8 cellular contexts compared by ENCODE assay signal in the genomic region with DNA sequence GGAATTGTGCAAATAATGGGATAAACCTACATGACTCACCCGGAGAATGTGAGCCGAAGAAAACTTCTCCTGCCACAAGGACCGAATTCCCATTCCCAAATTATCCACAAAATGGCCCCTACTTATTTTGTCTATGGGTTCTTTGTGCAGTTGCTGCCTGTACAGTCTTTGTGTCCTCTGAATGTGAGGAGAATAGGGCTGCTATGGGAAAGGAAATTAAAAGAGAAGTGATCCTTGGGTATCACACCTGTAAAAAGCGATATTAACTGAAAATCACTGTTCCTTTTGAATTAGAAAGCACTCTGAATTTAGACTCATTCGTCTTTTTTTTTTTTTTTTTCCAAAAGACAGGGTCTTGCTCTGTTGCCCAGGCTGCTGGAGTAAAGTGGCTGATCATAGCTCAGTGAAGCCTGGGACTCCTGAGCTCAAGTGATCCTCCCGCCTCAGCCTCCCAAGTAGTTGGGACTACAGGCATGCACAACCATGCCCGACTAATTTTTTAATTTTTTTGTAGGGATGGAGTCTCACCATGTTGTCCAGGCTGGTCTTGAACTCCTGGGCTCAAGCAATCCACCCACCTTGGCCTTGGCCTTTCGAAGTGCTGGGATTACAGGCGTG. TPM values are rescaled to one million over a fixed set of nuclear protein-coding genes. Genes with fewer than 3 reads are reported as not detected.
DNase-seq lines count a peak whose midpoint lies in the region; ATAC-seq and TF ChIP-seq lines count a peak whose summit lies in the region.

No MANE protein-coding gene starts in this region.

- H3K4me1 ChIP-seq in SJCRH30, result peaks cover 3% of the 10 kb centered on the region; the same call in 1 of the 2 replicates
- H3K4me1 ChIP-seq in gastrocnemius medialis, result peaks cover 41 to 44% of the 10 kb centered on the region in 2 donors

- no peaks in the 10 kb centered on the region for H3K9me3 ChIP-seq in SJCRH30 (replicated peaks)
- no peaks in the 10 kb centered on the region for H3K9me3 ChIP-seq in gastrocnemius medialis

- DNase-seq in GM12864 (ENCODE audit: low read depth) (no peak), SJCRH30 (no peak), fibroblast of mammary gland (ENCODE audit: low read depth) (no peak), gastrocnemius medialis (no peak), midbrain (lab: John Stamatoyannopoulos, UW) (no peak)

- H3K27ac ChIP-seq in SJCRH30 (peak overlapping the region; percentile 98), gastrocnemius medialis (peak overlapping the region; percentile 94 to 96 (median 95))

- no peak for TF ChIP-seq POLR2A in gastrocnemius medialis (IDR thresholded peaks at IDR 0.05)

- TF ChIP-seq CTCF in GM12864 (IDR thresholded peaks at IDR 0.05; ENCODE audit: low read depth, low read length, missing control alignments) (no peak), fibroblast of mammary gland (conservative IDR thresholded peaks at IDR 0.05; ENCODE audit: control insufficient read depth, insufficient read depth, low read depth, low read length) (no peak), gastrocnemius medialis (IDR thresholded peaks at IDR 0.05 in 4 of 5, conservative IDR thresholded peaks at IDR 0.05 in 1 of 5) (no peak)

- H3K36me3 ChIP-seq in SJCRH30 (no peaks in the 10 kb centered on the region), gastrocnemius medialis (no peaks in the 10 kb centered on the region)

- intact Hi-C loops in gastrocnemius medialis (cut with DNase I; ENCODE audit: low total_unique reads), result loop anchor here (1.0 kb wide), 1 partner anchor 108 kb away; no protein-coding TSS in a partner anchor

- H3K4me3 ChIP-seq in GM12864 (ENCODE audit: low read depth, low read length), result peak overlapping the region; percentile 67
- H3K4me3 ChIP-seq in SJCRH30, result peak overlapping the region; percentile 59
- peak overlapping the region; percentile 30 for H3K4me3 ChIP-seq in fibroblast of mammary gland (ENCODE audit: control insufficient read depth, low read depth, low read length)
- H3K4me3 ChIP-seq in gastrocnemius medialis, result peak overlapping the region; percentile 51 to 60 (median 54)

- ATAC-seq in gastrocnemius medialis (no peak), GM19395 (IDR thresholded peaks at IDR 0.05; ENCODE audit: unreplicated experiment) (no peak), HG03280 (IDR thresholded peaks at IDR 0.05; ENCODE audit: unreplicated experiment) (no peak), GM18520 (IDR thresholded peaks at IDR 0.05; ENCODE audit: unreplicated experiment) (no peak)

- H3K27me3 ChIP-seq in SJCRH30 (no peaks in the 10 kb centered on the region), gastrocnemius medialis (no peaks in the 10 kb centered on the region)

- in situ Hi-C loops in gastrocnemius medialis (cut with MboI; ENCODE audit: low sequenced_read_pairs in 4 of 4), result no loop called here

RNA-seq across cellular contexts. Expression of gene CHD9, which starts 45.4 kb away (rescaled TPM):
- total RNA-seq in SJCRH30 (2014; rRNA removed; shearing (Covaris generic)), result 44.7 and 62.3 TPM in 2 replicates
- 10 to 100 TPM; 24.5 to 84.0 (median 48.2) TPM for total RNA-seq in gastrocnemius medialis

RNA-seq across cellular contexts. Expression of gene CHD9NB, which starts 47.5 kb away (rescaled TPM):
- not detected in 2 replicates for total RNA-seq in SJCRH30 (2014; rRNA removed; shearing (Covaris generic))
- under 1 TPM in 2 of 4 donors, not detected in 2; 0.13 to 0.72 TPM for total RNA-seq in gastrocnemius medialis
